1 cellular context compared by ENCODE assay signal in the genomic region with DNA sequence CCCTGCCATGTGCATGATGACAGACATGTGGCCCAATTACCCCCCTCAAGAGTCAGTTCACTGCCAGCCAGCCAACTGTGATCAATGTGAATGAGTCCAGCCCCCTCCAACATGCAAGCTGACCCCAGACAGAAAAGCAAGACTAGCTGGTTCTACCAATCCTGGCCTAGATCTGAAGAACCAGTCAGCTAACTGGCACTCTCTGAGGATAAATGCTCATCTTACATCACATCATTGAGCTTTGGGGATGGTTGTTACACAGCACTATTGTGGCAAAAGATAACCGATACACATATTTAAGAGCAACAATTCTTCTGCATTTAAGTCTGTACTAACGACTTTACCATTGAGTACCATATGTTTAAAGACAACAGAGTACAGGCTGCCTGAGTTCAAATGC.
TF ChIP-seq lines count a peak whose summit lies in the region.

No MANE protein-coding gene starts in this region.

TF ChIP-seq in HepG2, 621 proteins besides CTCF, POLR2A, EP300 and RAD21 (continued from another document):
- TF ChIP-seq, protein P1, sequence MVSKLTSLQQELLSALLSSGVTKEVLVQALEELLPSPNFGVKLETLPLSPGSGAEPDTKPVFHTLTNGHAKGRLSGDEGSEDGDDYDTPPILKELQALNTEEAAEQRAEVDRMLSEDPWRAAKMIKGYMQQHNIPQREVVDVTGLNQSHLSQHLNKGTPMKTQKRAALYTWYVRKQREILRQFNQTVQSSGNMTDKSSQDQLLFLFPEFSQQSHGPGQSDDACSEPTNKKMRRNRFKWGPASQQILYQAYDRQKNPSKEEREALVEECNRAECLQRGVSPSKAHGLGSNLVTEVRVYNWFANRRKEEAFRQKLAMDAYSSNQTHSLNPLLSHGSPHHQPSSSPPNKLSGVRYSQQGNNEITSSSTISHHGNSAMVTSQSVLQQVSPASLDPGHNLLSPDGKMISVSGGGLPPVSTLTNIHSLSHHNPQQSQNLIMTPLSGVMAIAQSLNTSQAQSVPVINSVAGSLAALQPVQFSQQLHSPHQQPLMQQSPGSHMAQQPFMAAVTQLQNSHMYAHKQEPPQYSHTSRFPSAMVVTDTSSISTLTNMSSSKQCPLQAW (CRISPR knock-in tag; IDR thresholded peaks at IDR 0.05): no peak
- no peak for TF ChIP-seq ZNF264 (CRISPR knock-in tag; IDR thresholded peaks at IDR 0.05)
- TF ChIP-seq, protein P2, sequence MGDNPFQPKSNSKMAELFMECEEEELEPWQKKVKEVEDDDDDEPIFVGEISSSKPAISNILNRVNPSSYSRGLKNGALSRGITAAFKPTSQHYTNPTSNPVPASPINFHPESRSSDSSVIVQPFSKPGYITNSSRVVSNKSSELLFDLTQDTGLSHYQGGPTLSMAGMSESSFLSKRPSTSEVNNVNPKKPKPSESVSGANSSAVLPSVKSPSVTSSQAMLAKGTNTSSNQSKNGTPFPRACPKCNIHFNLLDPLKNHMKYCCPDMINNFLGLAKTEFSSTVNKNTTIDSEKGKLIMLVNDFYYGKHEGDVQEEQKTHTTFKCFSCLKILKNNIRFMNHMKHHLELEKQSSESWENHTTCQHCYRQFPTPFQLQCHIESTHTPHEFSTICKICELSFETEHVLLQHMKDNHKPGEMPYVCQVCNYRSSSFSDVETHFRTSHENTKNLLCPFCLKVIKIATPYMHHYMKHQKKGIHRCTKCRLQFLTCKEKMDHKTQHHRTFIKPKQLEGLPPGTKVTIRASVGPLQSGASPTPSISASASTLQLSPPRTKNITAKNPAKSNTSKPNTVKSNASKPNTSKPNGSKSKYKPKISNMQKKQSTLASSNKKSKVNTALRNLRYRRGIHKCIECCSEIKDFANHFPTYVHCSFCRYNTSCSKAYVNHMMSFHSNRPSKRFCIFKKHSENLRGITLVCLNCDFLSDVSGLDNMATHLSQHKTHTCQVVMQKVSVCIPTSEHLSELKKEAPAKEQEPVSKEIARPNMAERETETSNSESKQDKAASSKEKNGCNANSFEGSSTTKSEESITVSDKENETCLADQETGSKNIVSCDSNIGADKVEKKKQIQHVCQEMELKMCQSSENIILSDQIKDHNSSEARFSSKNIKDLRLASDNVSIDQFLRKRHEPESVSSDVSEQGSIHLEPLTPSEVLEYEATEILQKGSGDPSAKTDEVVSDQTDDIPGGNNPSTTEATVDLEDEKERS (CRISPR knock-in tag; IDR thresholded peaks at IDR 0.05): peak; percentile 89
- TF ChIP-seq, protein P3, sequence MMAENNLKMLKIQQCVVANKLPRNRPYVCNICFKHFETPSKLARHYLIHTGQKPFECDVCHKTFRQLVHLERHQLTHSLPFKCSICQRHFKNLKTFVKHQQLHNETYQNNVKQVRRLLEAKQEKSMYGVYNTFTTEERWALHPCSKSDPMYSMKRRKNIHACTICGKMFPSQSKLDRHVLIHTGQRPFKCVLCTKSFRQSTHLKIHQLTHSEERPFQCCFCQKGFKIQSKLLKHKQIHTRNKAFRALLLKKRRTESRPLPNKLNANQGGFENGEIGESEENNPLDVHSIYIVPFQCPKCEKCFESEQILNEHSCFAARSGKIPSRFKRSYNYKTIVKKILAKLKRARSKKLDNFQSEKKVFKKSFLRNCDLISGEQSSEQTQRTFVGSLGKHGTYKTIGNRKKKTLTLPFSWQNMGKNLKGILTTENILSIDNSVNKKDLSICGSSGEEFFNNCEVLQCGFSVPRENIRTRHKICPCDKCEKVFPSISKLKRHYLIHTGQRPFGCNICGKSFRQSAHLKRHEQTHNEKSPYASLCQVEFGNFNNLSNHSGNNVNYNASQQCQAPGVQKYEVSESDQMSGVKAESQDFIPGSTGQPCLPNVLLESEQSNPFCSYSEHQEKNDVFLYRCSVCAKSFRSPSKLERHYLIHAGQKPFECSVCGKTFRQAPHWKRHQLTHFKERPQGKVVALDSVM (CRISPR knock-in tag; IDR thresholded peaks at IDR 0.05): no peak
- no peak for TF ChIP-seq NR3C1 (CRISPR knock-in tag; IDR thresholded peaks at IDR 0.05)
- TF ChIP-seq SRSF9 (IDR thresholded peaks at IDR 0.05; ENCODE audit: borderline replicate concordance, insufficient read depth, low read depth, low read length, poor library complexity, severe bottlenecking): no peak
- TF ChIP-seq, protein P4, sequence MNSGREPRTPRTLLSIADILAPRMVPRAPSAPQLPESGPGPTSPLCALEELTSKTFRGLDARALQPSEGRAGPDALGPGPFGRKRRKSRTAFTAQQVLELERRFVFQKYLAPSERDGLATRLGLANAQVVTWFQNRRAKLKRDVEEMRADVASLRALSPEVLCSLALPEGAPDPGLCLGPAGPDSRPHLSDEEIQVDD (CRISPR knock-in tag; IDR thresholded peaks at IDR 0.05; ENCODE audit: borderline replicate concordance): no peak
- no peak for TF ChIP-seq NPAS2 (CRISPR knock-in tag; IDR thresholded peaks at IDR 0.05; ENCODE audit: borderline replicate concordance)
- no peak for TF ChIP-seq ADNP (CRISPR knock-in tag; IDR thresholded peaks at IDR 0.05)
- TF ChIP-seq AHR (CRISPR knock-in tag; IDR thresholded peaks at IDR 0.05): no peak
- TF ChIP-seq, protein P5, sequence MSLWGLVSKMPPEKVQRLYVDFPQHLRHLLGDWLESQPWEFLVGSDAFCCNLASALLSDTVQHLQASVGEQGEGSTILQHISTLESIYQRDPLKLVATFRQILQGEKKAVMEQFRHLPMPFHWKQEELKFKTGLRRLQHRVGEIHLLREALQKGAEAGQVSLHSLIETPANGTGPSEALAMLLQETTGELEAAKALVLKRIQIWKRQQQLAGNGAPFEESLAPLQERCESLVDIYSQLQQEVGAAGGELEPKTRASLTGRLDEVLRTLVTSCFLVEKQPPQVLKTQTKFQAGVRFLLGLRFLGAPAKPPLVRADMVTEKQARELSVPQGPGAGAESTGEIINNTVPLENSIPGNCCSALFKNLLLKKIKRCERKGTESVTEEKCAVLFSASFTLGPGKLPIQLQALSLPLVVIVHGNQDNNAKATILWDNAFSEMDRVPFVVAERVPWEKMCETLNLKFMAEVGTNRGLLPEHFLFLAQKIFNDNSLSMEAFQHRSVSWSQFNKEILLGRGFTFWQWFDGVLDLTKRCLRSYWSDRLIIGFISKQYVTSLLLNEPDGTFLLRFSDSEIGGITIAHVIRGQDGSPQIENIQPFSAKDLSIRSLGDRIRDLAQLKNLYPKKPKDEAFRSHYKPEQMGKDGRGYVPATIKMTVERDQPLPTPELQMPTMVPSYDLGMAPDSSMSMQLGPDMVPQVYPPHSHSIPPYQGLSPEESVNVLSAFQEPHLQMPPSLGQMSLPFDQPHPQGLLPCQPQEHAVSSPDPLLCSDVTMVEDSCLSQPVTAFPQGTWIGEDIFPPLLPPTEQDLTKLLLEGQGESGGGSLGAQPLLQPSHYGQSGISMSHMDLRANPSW (CRISPR knock-in tag; IDR thresholded peaks at IDR 0.05; ENCODE audit: borderline replicate concordance): no peak
- TF ChIP-seq THAP11 (CRISPR knock-in tag; IDR thresholded peaks at IDR 0.05): no peak
- no peak for TF ChIP-seq ZKSCAN5 (CRISPR knock-in tag; IDR thresholded peaks at IDR 0.05)
- TF ChIP-seq ZNF44 (CRISPR knock-in tag; IDR thresholded peaks at IDR 0.05): no peak
- TF ChIP-seq ZNF343 (CRISPR knock-in tag; IDR thresholded peaks at IDR 0.05): no peak
- TF ChIP-seq ATF7-NPFF (CRISPR knock-in tag; IDR thresholded peaks at IDR 0.05; ENCODE audit: low read depth): no peak
- TF ChIP-seq ZNF720 (CRISPR knock-in tag; IDR thresholded peaks at IDR 0.05): no peak
- TF ChIP-seq KDM6A (CRISPR knock-in tag; IDR thresholded peaks at IDR 0.05; ENCODE audit: low read depth): no peak
- TF ChIP-seq REL (CRISPR knock-in tag; conservative IDR thresholded peaks at IDR 0.05): no peak
- no peak for TF ChIP-seq SNRNP70 (IDR thresholded peaks at IDR 0.05; ENCODE audit: low read depth, low read length)
- no peak for TF ChIP-seq ZNF501 (CRISPR knock-in tag; IDR thresholded peaks at IDR 0.05)
- TF ChIP-seq, protein P6, sequence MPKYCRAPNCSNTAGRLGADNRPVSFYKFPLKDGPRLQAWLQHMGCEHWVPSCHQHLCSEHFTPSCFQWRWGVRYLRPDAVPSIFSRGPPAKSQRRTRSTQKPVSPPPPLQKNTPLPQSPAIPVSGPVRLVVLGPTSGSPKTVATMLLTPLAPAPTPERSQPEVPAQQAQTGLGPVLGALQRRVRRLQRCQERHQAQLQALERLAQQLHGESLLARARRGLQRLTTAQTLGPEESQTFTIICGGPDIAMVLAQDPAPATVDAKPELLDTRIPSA (CRISPR knock-in tag; IDR thresholded peaks at IDR 0.05; ENCODE audit: borderline replicate concordance): no peak
- TF ChIP-seq NFKB2 (CRISPR knock-in tag; IDR thresholded peaks at IDR 0.05; ENCODE audit: borderline replicate concordance): no peak
- no peak for TF ChIP-seq FOXC1 (CRISPR knock-in tag; IDR thresholded peaks at IDR 0.05; ENCODE audit: borderline replicate concordance)
- TF ChIP-seq, protein P7, sequence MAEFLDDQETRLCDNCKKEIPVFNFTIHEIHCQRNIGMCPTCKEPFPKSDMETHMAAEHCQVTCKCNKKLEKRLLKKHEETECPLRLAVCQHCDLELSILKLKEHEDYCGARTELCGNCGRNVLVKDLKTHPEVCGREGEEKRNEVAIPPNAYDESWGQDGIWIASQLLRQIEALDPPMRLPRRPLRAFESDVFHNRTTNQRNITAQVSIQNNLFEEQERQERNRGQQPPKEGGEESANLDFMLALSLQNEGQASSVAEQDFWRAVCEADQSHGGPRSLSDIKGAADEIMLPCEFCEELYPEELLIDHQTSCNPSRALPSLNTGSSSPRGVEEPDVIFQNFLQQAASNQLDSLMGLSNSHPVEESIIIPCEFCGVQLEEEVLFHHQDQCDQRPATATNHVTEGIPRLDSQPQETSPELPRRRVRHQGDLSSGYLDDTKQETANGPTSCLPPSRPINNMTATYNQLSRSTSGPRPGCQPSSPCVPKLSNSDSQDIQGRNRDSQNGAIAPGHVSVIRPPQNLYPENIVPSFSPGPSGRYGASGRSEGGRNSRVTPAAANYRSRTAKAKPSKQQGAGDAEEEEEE (CRISPR knock-in tag; IDR thresholded peaks at IDR 0.05; ENCODE audit: borderline replicate concordance): no peak
- no peak for TF ChIP-seq SRY (CRISPR knock-in tag; IDR thresholded peaks at IDR 0.05)
- TF ChIP-seq ZNF567 (CRISPR knock-in tag; IDR thresholded peaks at IDR 0.05; ENCODE audit: borderline replicate concordance): no peak
- TF ChIP-seq RBAK (CRISPR knock-in tag; IDR thresholded peaks at IDR 0.05): peak; percentile 99
- no peak for TF ChIP-seq ZNF75D (CRISPR knock-in tag; IDR thresholded peaks at IDR 0.05; ENCODE audit: borderline replicate concordance)
- TF ChIP-seq, protein P8, sequence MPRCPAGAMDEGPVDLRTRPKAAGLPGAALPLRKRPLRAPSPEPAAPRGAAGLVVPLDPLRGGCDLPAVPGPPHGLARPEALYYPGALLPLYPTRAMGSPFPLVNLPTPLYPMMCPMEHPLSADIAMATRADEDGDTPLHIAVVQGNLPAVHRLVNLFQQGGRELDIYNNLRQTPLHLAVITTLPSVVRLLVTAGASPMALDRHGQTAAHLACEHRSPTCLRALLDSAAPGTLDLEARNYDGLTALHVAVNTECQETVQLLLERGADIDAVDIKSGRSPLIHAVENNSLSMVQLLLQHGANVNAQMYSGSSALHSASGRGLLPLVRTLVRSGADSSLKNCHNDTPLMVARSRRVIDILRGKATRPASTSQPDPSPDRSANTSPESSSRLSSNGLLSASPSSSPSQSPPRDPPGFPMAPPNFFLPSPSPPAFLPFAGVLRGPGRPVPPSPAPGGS (CRISPR knock-in tag; IDR thresholded peaks at IDR 0.05): no peak
- TF ChIP-seq ZBTB20 (CRISPR knock-in tag; IDR thresholded peaks at IDR 0.05; ENCODE audit: borderline replicate concordance, low read depth): no peak
- no peak for TF ChIP-seq ZSCAN20 (CRISPR knock-in tag; IDR thresholded peaks at IDR 0.05; ENCODE audit: borderline replicate concordance)
- peak; percentile 82 for TF ChIP-seq RBM22 (optimal IDR thresholded peaks at IDR 0.05; ENCODE audit: low read length)
- TF ChIP-seq, protein P9, sequence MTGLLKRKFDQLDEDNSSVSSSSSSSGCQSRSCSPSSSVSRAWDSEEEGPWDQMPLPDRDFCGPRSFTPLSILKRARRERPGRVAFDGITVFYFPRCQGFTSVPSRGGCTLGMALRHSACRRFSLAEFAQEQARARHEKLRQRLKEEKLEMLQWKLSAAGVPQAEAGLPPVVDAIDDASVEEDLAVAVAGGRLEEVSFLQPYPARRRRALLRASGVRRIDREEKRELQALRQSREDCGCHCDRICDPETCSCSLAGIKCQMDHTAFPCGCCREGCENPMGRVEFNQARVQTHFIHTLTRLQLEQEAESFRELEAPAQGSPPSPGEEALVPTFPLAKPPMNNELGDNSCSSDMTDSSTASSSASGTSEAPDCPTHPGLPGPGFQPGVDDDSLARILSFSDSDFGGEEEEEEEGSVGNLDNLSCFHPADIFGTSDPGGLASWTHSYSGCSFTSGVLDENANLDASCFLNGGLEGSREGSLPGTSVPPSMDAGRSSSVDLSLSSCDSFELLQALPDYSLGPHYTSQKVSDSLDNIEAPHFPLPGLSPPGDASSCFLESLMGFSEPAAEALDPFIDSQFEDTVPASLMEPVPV (CRISPR knock-in tag; IDR thresholded peaks at IDR 0.05): no peak
- peak; percentile 54; the same call in 1 of the 2 replicates for TF ChIP-seq KDM1A (CRISPR knock-in tag; IDR thresholded peaks at IDR 0.05)
- TF ChIP-seq HNF4G (IDR thresholded peaks at IDR 0.05; ENCODE audit: borderline replicate concordance, low read depth, low read length): no peak
- 0 out of 2 replicates have a peak, but pooled peaks have one; percentile 24 for TF ChIP-seq HNF4G (CRISPR knock-in tag; IDR thresholded peaks at IDR 0.05; ENCODE audit: borderline replicate concordance, low read depth)
- no peak for TF ChIP-seq ZNF331 (CRISPR knock-in tag; IDR thresholded peaks at IDR 0.05)
- TF ChIP-seq ZNF550 (CRISPR knock-in tag; IDR thresholded peaks at IDR 0.05; ENCODE audit: borderline replicate concordance): 0 out of 2 replicates have a peak, but pooled peaks have one; percentile 65
- TF ChIP-seq ZFP36L1 (CRISPR knock-in tag; IDR thresholded peaks at IDR 0.05): no peak
- no peak for TF ChIP-seq MLLT10 (CRISPR knock-in tag; IDR thresholded peaks at IDR 0.05)
- TF ChIP-seq, protein P10, sequence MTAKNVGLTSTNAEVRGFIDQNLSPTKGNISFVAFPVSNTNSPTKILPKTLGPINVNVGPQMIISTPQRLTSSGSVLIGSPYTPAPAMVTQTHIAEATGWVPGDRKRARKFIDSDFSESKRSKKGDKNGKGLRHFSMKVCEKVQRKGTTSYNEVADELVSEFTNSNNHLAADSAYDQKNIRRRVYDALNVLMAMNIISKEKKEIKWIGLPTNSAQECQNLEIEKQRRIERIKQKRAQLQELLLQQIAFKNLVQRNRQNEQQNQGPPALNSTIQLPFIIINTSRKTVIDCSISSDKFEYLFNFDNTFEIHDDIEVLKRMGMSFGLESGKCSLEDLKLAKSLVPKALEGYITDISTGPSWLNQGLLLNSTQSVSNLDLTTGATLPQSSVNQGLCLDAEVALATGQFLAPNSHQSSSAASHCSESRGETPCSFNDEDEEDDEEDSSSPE (CRISPR knock-in tag; IDR thresholded peaks at IDR 0.05): no peak
- TF ChIP-seq, protein P11, sequence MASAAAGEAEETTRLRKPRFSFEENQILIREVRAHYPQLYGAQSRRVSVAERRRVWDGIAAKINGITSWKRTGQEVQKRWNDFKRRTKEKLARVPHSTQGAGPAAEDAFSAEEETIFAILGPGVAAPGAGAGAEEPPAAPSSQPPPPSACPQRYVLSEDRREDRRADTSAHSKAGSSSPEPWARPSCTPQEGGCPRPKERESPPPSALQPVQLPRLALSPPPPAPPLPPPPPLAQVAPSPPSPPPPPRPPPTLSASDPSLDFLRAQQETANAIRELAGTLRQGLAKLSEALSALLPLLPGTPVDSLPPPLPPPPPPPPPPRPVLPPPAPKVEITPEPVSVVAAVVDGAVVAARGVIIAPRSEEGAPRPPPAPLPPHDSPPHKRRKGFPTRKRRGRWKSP (CRISPR knock-in tag; IDR thresholded peaks at IDR 0.05): no peak
- TF ChIP-seq YEATS2 (CRISPR knock-in tag; IDR thresholded peaks at IDR 0.05; ENCODE audit: borderline replicate concordance): no peak
